9 cellular contexts compared by ENCODE assay signal in the genomic region with DNA sequence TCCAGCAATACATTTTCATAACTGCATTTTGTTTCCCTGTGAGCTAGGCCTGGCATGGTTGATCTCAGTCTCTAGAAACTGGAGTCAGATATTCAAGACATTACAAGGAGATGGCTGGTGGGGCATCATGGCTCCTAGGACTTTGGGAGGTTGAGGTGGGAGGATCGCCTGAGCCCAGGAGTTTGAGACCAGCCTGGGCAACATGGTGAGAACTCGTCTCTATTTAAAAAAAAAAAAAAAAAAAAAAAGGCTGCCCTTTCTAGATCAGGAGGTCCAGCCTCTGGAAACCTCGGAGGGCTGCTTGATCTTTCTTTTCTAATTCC. TPM values are rescaled to one million over a fixed set of nuclear protein-coding genes. Genes with fewer than 3 reads are reported as not detected.
DNase-seq lines count a peak whose midpoint lies in the region; ATAC-seq and TF ChIP-seq lines count a peak whose summit lies in the region.
"Had no signal": no experiment of that assay in that cellular context is flagged by ENCODE, and none has a peak within 500 bp of the region (broad histone marks: within the 10 kb centered on the region; RNA-seq: fewer than 3 reads in every experiment).

No MANE protein-coding gene starts in this region.

- H3K27ac ChIP-seq in SU-DHL-6 (ENCODE audit: low read depth, low read length) (no peak overlapping the region), hepatocyte (peak overlapping the region; percentile 94)

- H3F3A ChIP-seq in SU-DHL-6 (ENCODE audit: insufficient read depth): no peaks in the 10 kb centered on the region; the same call in 1 of the 2 replicates

- H3K4me3 ChIP-seq in GM12865 (ENCODE audit: low read depth, low read length) (peak overlapping the region; percentile 83), SU-DHL-6 (ENCODE audit: insufficient read depth, low read length, poor library complexity, severe bottlenecking) (peak overlapping the region; percentile 71), hepatocyte (no peak overlapping the region), skeletal muscle satellite cell (ENCODE audit: low read length) (peak overlapping the region; percentile 65)

- no peaks in the 10 kb centered on the region for H3K36me3 ChIP-seq in SU-DHL-6 (ENCODE audit: low read length)
- no peaks in the 10 kb centered on the region for H3K36me3 ChIP-seq in hepatocyte (replicated peaks; ENCODE audit: insufficient read depth, low read depth)
- no peaks in the 10 kb centered on the region for H3K36me3 ChIP-seq in skeletal muscle satellite cell (ENCODE audit: insufficient read depth, low read length)

- H4K20me1 ChIP-seq in SU-DHL-6 (ENCODE audit: low read depth, low read length): no peaks in the 10 kb centered on the region
- H4K20me1 ChIP-seq in hepatocyte (ENCODE audit: insufficient read depth, poor library complexity, severe bottlenecking): no peaks in the 10 kb centered on the region

- H3K79me2 ChIP-seq in SU-DHL-6 (ENCODE audit: insufficient read depth, low read length) (peaks cover 18% of the 10 kb centered on the region), hepatocyte (peaks cover 24% of the 10 kb centered on the region)

- H3K4me2 ChIP-seq in SU-DHL-6 (ENCODE audit: low read depth, low read length, poor library complexity, severe bottlenecking) (peak overlapping the region; percentile 90), hepatocyte (peak overlapping the region; percentile 92), skeletal muscle satellite cell (ENCODE audit: low read length) (peak overlapping the region; percentile 87)

- H3K27me3 ChIP-seq in SU-DHL-6 (ENCODE audit: low read length) (no peaks in the 10 kb centered on the region), hepatocyte (no peaks in the 10 kb centered on the region), skeletal muscle satellite cell (ENCODE audit: control insufficient read depth, insufficient read depth, low read length) (no peaks in the 10 kb centered on the region)

- 49% methylated on average over 3 of the region's 3 CpGs for WGBS in hepatocyte (ENCODE audit: low lambda C conversion rate, missing lambda C conversion rate)

- peaks cover 31% of the 10 kb centered on the region for H3K4me1 ChIP-seq in hepatocyte (ENCODE audit: insufficient read depth)
- peaks cover 32% of the 10 kb centered on the region for H3K4me1 ChIP-seq in skeletal muscle satellite cell (ENCODE audit: control insufficient read depth, insufficient read depth, low read length)

- TF ChIP-seq CTCF in GM12865 (IDR thresholded peaks at IDR 0.05; ENCODE audit: insufficient read depth, low read depth, low read length, missing control alignments) (no peak), SU-DHL-6 (IDR thresholded peaks at IDR 0.05; ENCODE audit: insufficient read depth, low read length, poor library complexity, severe bottlenecking) (no peak), hepatocyte (IDR thresholded peaks at IDR 0.05; ENCODE audit: poor library complexity) (no peak)

- H3K9ac ChIP-seq in SU-DHL-6 (ENCODE audit: low read length) (peak overlapping the region; percentile 78), skeletal muscle satellite cell (ENCODE audit: low read depth, low read length) (peak overlapping the region; percentile 77)

- ATAC-seq in GM19397 (IDR thresholded peaks at IDR 0.05; ENCODE audit: unreplicated experiment): no peak
- no peak for ATAC-seq in GM19351 (IDR thresholded peaks at IDR 0.05; ENCODE audit: unreplicated experiment)

- DNase-seq in GM12865 (ENCODE audit: low read depth) (no peak), hepatocyte (ENCODE audit: low spot score) (no peak), NCI-H526 treated with DMSO at 0.1 percent for 48 hours (lab: John Stamatoyannopoulos, UW) (no peak), NCI-H524 (lab: John Stamatoyannopoulos, UW) (no peak)
- DNase-seq: cortex of kidney had no signal

- peak overlapping the region; percentile 81 for H2AFZ ChIP-seq in SU-DHL-6 (ENCODE audit: low read depth, low read length, severe bottlenecking)
- H2AFZ ChIP-seq in hepatocyte: peak overlapping the region; percentile 70

- H3K9me2 ChIP-seq in SU-DHL-6 (replicated peaks; ENCODE audit: insufficient read depth, low read length): no peaks in the 10 kb centered on the region
- no peaks in the 10 kb centered on the region for H3K9me2 ChIP-seq in hepatocyte (replicated peaks; ENCODE audit: insufficient read depth)

- H3K9me3 ChIP-seq in SU-DHL-6 (ENCODE audit: insufficient read depth, low read length) (no peaks in the 10 kb centered on the region), hepatocyte (ENCODE audit: low read depth) (no peaks in the 10 kb centered on the region), skeletal muscle satellite cell (replicated peaks; ENCODE audit: low read length) (no peaks in the 10 kb centered on the region)

RNA-seq across cellular contexts. Expression of gene VAMP8, which starts 0.4 kb away (rescaled TPM):
- total RNA-seq in hepatocyte: 50.7 and 70.4 TPM in 2 replicates
- 213 and 240 TPM in 2 replicates for polyA plus RNA-seq in hepatocyte
- total RNA-seq in skeletal muscle satellite cell (2012; rRNA removed): 2.8 TPM in 1 of 2 replicates, not detected in the other

RNA-seq across cellular contexts. Expression of gene VAMP5, which starts 7.2 kb away (rescaled TPM):
- 2.1 and 2.7 TPM in 2 replicates for total RNA-seq in hepatocyte
- 36.1 TPM in 2 replicates for polyA plus RNA-seq in hepatocyte
- 10.6 and 38.0 TPM in 2 replicates for total RNA-seq in skeletal muscle satellite cell (2012; rRNA removed)

RNA-seq across cellular contexts. Expression of gene GGCX, which starts 15.7 kb away (rescaled TPM):
- 64.5 and 82.5 TPM in 2 replicates for total RNA-seq in hepatocyte
- 66.1 and 73.5 TPM in 2 replicates for polyA plus RNA-seq in hepatocyte
- 33.0 and 38.9 TPM in 2 replicates for total RNA-seq in skeletal muscle satellite cell (2012; rRNA removed)

RNA-seq across cellular contexts. Expression of gene RNF181, which starts 18.5 kb away (rescaled TPM):
- 139 and 159 TPM in 2 replicates for total RNA-seq in hepatocyte
- polyA plus RNA-seq in hepatocyte: 250 and 256 TPM in 2 replicates
- total RNA-seq in skeletal muscle satellite cell (2012; rRNA removed): 172 and 235 TPM in 2 replicates

RNA-seq across cellular contexts. Expression of gene TMEM150A, which starts 25.5 kb away (rescaled TPM):
- total RNA-seq in hepatocyte: 20.1 and 25.7 TPM in 2 replicates
- 64.6 and 67.9 TPM in 2 replicates for polyA plus RNA-seq in hepatocyte
- total RNA-seq in skeletal muscle satellite cell (2012; rRNA removed): 9.6 and 10.6 TPM in 2 replicates
